ENCODE assay signal across 29 cellular contexts in the genomic region with DNA sequence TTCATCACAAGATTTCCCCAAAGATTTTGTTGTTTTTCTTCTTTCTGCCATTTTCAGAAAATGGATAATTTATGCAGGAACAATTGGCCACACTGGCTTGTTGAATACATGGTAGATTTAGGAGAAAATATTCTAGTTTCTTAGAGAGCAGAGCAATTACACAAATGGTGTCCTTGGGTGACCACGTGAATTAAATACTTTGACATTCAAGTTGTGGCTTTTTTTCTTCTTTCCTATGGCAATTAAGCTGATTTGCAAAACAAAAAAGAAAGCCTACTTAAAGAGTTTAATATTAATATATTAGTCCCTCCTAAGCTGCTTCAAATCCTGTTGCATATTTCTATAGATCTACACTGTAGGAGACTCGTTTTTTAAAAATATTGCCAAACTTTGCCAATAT.
"Had no signal": no experiment of that assay in that cellular context is flagged by ENCODE, and none has a peak within 500 bp of the region (broad histone marks: within the 10 kb centered on the region; RNA-seq: fewer than 3 reads in every experiment).

No MANE protein-coding gene starts in this region.

- H3K4me3 Mint-ChIP-seq: dendritic cell treated with granulocyte-macrophage colony-stimulating factor and Interleukin-4, amounts not matched to agents 40 ng/mL and 50 ng/mL, for 4 days; effector memory CD8-positive, alpha-beta T cell had no signal

- H3K4me2 ChIP-seq: hepatocyte had no signal

- H3K79me2 ChIP-seq: hepatocyte had no signal

- H3K27me3 ChIP-seq: colonic mucosa, esophagus squamous epithelium, foreskin keratinocyte, gastrocnemius medialis, gastroesophageal sphincter, hepatocyte had no signal

- DNase-seq: colonic mucosa; cortex of kidney; dermis blood vessel endothelial cell; dorsolateral prefrontal cortex; effector CD4-positive, alpha-beta T cell; effector CD8-positive, alpha-beta T cell; effector memory CD4-positive, alpha-beta T cell; effector memory CD8-positive, alpha-beta T cell; endodermal cell; erythroblast; esophagus squamous epithelium; foreskin fibroblast; foreskin keratinocyte; foreskin melanocyte; gastrocnemius medialis; glutamatergic neuron; head of caudate nucleus; heart left ventricle; heart right ventricle had no signal

- H3K27me3 Mint-ChIP-seq: dendritic cell treated with granulocyte-macrophage colony-stimulating factor and Interleukin-4, amounts not matched to agents 40 ng/mL and 50 ng/mL, for 4 days; effector memory CD8-positive, alpha-beta T cell had no signal

- H2AFZ ChIP-seq: hepatocyte had no signal

- H3K27ac ChIP-seq: colonic mucosa, coronary artery, dorsolateral prefrontal cortex, epithelial cell of prostate, esophagus muscularis mucosa, esophagus squamous epithelium, foreskin keratinocyte, gastrocnemius medialis, gastroesophageal sphincter, heart left ventricle, heart right ventricle, hepatocyte had no signal

- H3K4me1 ChIP-seq: colonic mucosa, esophagus muscularis mucosa, esophagus squamous epithelium, foreskin keratinocyte, gastrocnemius medialis, gastroesophageal sphincter, heart left ventricle, heart right ventricle had no signal

- H3K27ac Mint-ChIP-seq: dendritic cell treated with granulocyte-macrophage colony-stimulating factor and Interleukin-4, amounts not matched to agents 40 ng/mL and 50 ng/mL, for 4 days; effector memory CD8-positive, alpha-beta T cell; endodermal cell had no signal

- FAIRE-seq: endometrium, endothelial cell of umbilical vein, frontal cortex had no signal

- H3K36me3 ChIP-seq: colonic mucosa, esophagus muscularis mucosa, esophagus squamous epithelium, gastrocnemius medialis, gastroesophageal sphincter, heart left ventricle, heart right ventricle had no signal

- H3K9me3 ChIP-seq: colonic mucosa, esophagus muscularis mucosa, esophagus squamous epithelium, gastrocnemius medialis, gastroesophageal sphincter, heart left ventricle, heart right ventricle had no signal

- H3K4me3 ChIP-seq: colonic mucosa, coronary artery, dorsolateral prefrontal cortex, esophagus muscularis mucosa, esophagus squamous epithelium, gastrocnemius medialis, gastroesophageal sphincter, heart left ventricle, heart right ventricle, hepatocyte had no signal

- ATAC-seq: effector memory CD8-positive, alpha-beta T cell; esophagus mucosa; foreskin keratinocyte; gastrocnemius medialis; gastroesophageal sphincter; heart left ventricle; heart right ventricle had no signal

- H3K9me3 Mint-ChIP-seq: dendritic cell treated with granulocyte-macrophage colony-stimulating factor and Interleukin-4, amounts not matched to agents 40 ng/mL and 50 ng/mL, for 4 days; endodermal cell had no signal
